ENCODE assay signal across 29 cellular contexts in genomic region chr16:2933136-2933535, GRCh38. TPM values are rescaled to one million over a fixed set of nuclear protein-coding genes. Genes with fewer than 3 reads are reported as not detected.
"Had no signal": no experiment of that assay in that cellular context is flagged by ENCODE, and none has a peak within 500 bp of the region (broad histone marks: within the 10 kb centered on the region; RNA-seq: fewer than 3 reads in every experiment).

No MANE protein-coding gene starts in this region.

- H3K36me3 ChIP-seq: neural progenitor cell, ovary, uterus had no signal

- H3K4me2 ChIP-seq: hepatocyte, neural progenitor cell had no signal

- H3K9me3 ChIP-seq: left ventricle myocardium inferior, neutrophil, ovary, right atrium auricular region, right lobe of liver, stomach, testis, thyroid gland, transverse colon, upper lobe of left lung, uterus had no signal

- H3K4me1 ChIP-seq: left ventricle myocardium inferior, right atrium auricular region, right lobe of liver, stomach, testis, thyroid gland, transverse colon, upper lobe of left lung, uterus had no signal

- H3K27me3 ChIP-seq: hepatocyte, neural progenitor cell, neutrophil, ovary, right atrium auricular region, right lobe of liver, stomach, testis, thyroid gland, transverse colon, upper lobe of left lung, uterus had no signal

- H3K27ac ChIP-seq: hepatocyte, left ventricle myocardium inferior, neural progenitor cell, neutrophil, ovary, right atrium auricular region, right lobe of liver, skin epidermis, stomach, testis, thyroid gland, transverse colon, upper lobe of left lung, uterus had no signal

- ATAC-seq: natural killer cell; right lobe of liver; stimulated activated effector memory CD8-positive, alpha-beta T cell treated with anti-CD3 and anti-CD28 coated beads, Interleukin-12 subunit alpha, Interleukin-12 subunit beta, amount 100 ng/mL, for 72 hours had no signal

- DNase-seq: islet precursor cell; left ventricle myocardium inferior; mesendoderm; naive B cell; natural killer cell; nephron progenitor cell; occipital lobe; ovary; right lobe of liver; stimulated activated CD4-positive, alpha-beta T cell treated with anti-CD3 and anti-CD28 coated beads, Interleukin-12 subunit alpha, Interleukin-12 subunit beta, amount 100 ng/mL, for 4 hours; stimulated activated CD4-positive, alpha-beta T cell treated with anti-CD3 and anti-CD28 coated beads, Interleukin-15, amount 100 ng/mL, for 24 hours; stimulated activated CD4-positive, alpha-beta T cell treated with anti-CD3 and anti-CD28 coated beads, Interleukin-2, amount 100 ng/mL, for 24 hours; stimulated activated CD4-positive, alpha-beta T cell treated with anti-CD3 and anti-CD28 coated beads, Interleukin-4, amount 100 ng/mL, for 24 hours; stimulated activated naive CD4-positive, alpha-beta T cell; stomach; testis; thyroid gland; transverse colon; uterus had no signal

- H3K4me3 ChIP-seq: hepatocyte, left ventricle myocardium inferior, lung, neural progenitor cell, ovary, right atrium auricular region, right lobe of liver, skin epidermis, stomach, testis, thyroid gland, transverse colon, upper lobe of left lung, uterus had no signal

- H3K9ac ChIP-seq: neural progenitor cell had no signal

RNA-seq across cellular contexts. Expression of gene KREMEN2, which starts 30.9 kb away (rescaled TPM):
- total RNA-seq: left ventricle myocardium inferior, mononuclear cell, occipital lobe, pulmonary artery endothelial cell, right atrium auricular region, right lobe of liver, thyroid gland, upper lobe of left lung had no signal
- polyA plus RNA-seq: ovary had no signal
